In the genomic region with DNA sequence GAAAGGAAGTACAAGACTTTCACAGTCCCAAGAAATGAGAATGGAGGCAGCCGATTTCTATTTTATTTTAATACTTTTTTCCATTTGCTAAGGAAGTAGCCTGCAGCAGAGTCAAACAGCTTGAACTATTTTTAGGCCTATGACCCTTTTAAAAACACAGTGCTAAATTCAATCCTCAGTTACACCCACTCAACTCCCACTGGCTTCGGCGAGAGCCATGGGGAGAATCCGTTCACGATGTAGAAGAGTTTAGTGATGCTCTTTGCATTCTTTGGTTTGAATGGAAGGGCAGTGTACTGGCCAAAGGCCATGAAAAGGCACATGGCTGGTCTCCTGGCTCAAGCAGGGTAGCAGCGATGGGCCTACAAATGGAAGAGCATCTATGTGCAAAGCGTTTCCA, we compare ENCODE assay signal across 20 cellular contexts.
A peak's percentile ranks its signal among the peaks of the same experiment; 100 is the strongest.
DNase-seq lines count a peak whose midpoint lies in the region; ATAC-seq and TF ChIP-seq lines count a peak whose summit lies in the region.
"Had no signal": no experiment of that assay in that cellular context is flagged by ENCODE, and none has a peak within 500 bp of the region (broad histone marks: within the 10 kb centered on the region; RNA-seq: fewer than 3 reads in every experiment).

No MANE protein-coding gene starts in this region.

- H3K36me3 ChIP-seq in BLaER1 treated with 17β-estradiol and CSF1 and Interleukin-3, amounts not matched to agents 10 nM and 100 nM = no peaks in the 10 kb centered on the region
- H3K36me3 ChIP-seq in left ventricle myocardium inferior (no peaks in the 10 kb centered on the region), rectal smooth muscle tissue (ENCODE audit: control insufficient read depth, insufficient read depth, low read length) (no peaks in the 10 kb centered on the region)
- H3K36me3 ChIP-seq: lower lobe of right lung, neural progenitor cell, uterus, WERI-Rb-1 had no signal

- H3K4me2 ChIP-seq in BLaER1 treated with 17β-estradiol and CSF1 and Interleukin-3, amounts not matched to agents 10 nM and 100 nM = peak overlapping the region in 8 of 11 experiments; percentile 7 to 64 (median 44); a peak in 13 of 22 replicates
- H3K4me2 ChIP-seq: neural progenitor cell had no signal

- H3K9ac ChIP-seq in BLaER1 treated with 17β-estradiol and CSF1 and Interleukin-3, amounts not matched to agents 10 nM and 100 nM = no peak overlapping the region
- H3K9ac ChIP-seq in rectal smooth muscle tissue (ENCODE audit: low read length) = no peak overlapping the region
- H3K9ac ChIP-seq: neural progenitor cell had no signal

- peaks cover 0 to 28% (median 22%) of the 10 kb centered on the region in 10 experiments; a peak in 17 of 20 replicates for H3K4me1 ChIP-seq in BLaER1 treated with 17β-estradiol and CSF1 and Interleukin-3, amounts not matched to agents 10 nM and 100 nM
- H3K4me1 ChIP-seq in left ventricle myocardium inferior = peaks cover 44% of the 10 kb centered on the region
- peaks cover 18% of the 10 kb centered on the region for H3K4me1 ChIP-seq in rectal smooth muscle tissue (ENCODE audit: control insufficient read depth, insufficient read depth, low read length)
- H3K4me1 ChIP-seq: uterus had no signal

- no peak overlapping the region for H3K27ac ChIP-seq in BLaER1 treated with 17β-estradiol and CSF1 and Interleukin-3, amounts not matched to agents 10 nM and 100 nM
- H3K27ac ChIP-seq in left ventricle myocardium inferior (replicated peaks) (peak overlapping the region; percentile 42), rectal smooth muscle tissue (ENCODE audit: low read depth, low read length) (peak overlapping the region; percentile 71)
- H3K27ac ChIP-seq: lower lobe of right lung, neural progenitor cell, WERI-Rb-1 had no signal

- H3K27ac Mint-ChIP-seq in activated T-helper 2 cell treated with anti-CD3 and anti-CD28 coated beads, Interferon-gamma antibody, Interleukin-2, Interleukin-4, amounts not matched to agents 10 μg/mL and 5 μg/mL and 100 μg/mL, durations not matched to agents 14 hours and 24 hours and 36 hours = peak overlapping the region; percentile 16
- H3K27ac Mint-ChIP-seq: activated naive CD4-positive, alpha-beta T cell treated with anti-CD3 and anti-CD28 coated beads for 36 hours; neural progenitor cell had no signal

- peaks cover 16% of the 10 kb centered on the region for H3K36me3 Mint-ChIP-seq in activated T-helper 2 cell treated with anti-CD3 and anti-CD28 coated beads, Interferon-gamma antibody, Interleukin-2, Interleukin-4, amounts not matched to agents 10 μg/mL and 5 μg/mL and 100 μg/mL, durations not matched to agents 14 hours and 24 hours and 36 hours (ENCODE audit: low read depth)

- H3K9me3 Mint-ChIP-seq in activated T-helper 2 cell treated with anti-CD3 and anti-CD28 coated beads, Interferon-gamma antibody, Interleukin-2, Interleukin-4, amounts not matched to agents 10 μg/mL and 5 μg/mL and 100 μg/mL, durations not matched to agents 14 hours and 24 hours and 36 hours = no peaks in the 10 kb centered on the region
- H3K9me3 Mint-ChIP-seq: activated naive CD4-positive, alpha-beta T cell treated with anti-CD3 and anti-CD28 coated beads for 36 hours; IgD-negative memory B cell; neural progenitor cell had no signal

- peaks cover 16% of the 10 kb centered on the region for H3K4me1 Mint-ChIP-seq in activated T-helper 2 cell treated with anti-CD3 and anti-CD28 coated beads, Interferon-gamma antibody, Interleukin-2, Interleukin-4, amounts not matched to agents 10 μg/mL and 5 μg/mL and 100 μg/mL, durations not matched to agents 14 hours and 24 hours and 36 hours (ENCODE audit: low read depth)

- H3K27me3 ChIP-seq in BLaER1 treated with 17β-estradiol and CSF1 and Interleukin-3, amounts not matched to agents 10 nM and 100 nM = no peaks in the 10 kb centered on the region
- H3K27me3 ChIP-seq in left ventricle myocardium inferior (ENCODE audit: low read depth) = no peaks in the 10 kb centered on the region
- no peaks in the 10 kb centered on the region for H3K27me3 ChIP-seq in rectal smooth muscle tissue (ENCODE audit: control insufficient read depth, insufficient read depth, low read length)
- H3K27me3 ChIP-seq: neural progenitor cell, uterus had no signal

- ATAC-seq in GM21786 (IDR thresholded peaks at IDR 0.05; ENCODE audit: unreplicated experiment) = no peak
- ATAC-seq: HCT116, lower lobe of right lung had no signal

- no peak for TF ChIP-seq CTCF in left ventricle myocardium inferior (IDR thresholded peaks at IDR 0.05; ENCODE audit: borderline replicate concordance)

- H3K4me3 Mint-ChIP-seq in activated T-helper 2 cell treated with anti-CD3 and anti-CD28 coated beads, Interferon-gamma antibody, Interleukin-2, Interleukin-4, amounts not matched to agents 10 μg/mL and 5 μg/mL and 100 μg/mL, durations not matched to agents 14 hours and 24 hours and 36 hours (ENCODE audit: low read depth) = no peak overlapping the region
- H3K4me3 Mint-ChIP-seq: activated naive CD4-positive, alpha-beta T cell treated with anti-CD3 and anti-CD28 coated beads for 36 hours; neural progenitor cell had no signal

- intact Hi-C loops in activated T-helper 2 cell treated with anti-CD3 and anti-CD28 coated beads, Interferon-gamma antibody, Interleukin-2, Interleukin-4, amounts not matched to agents 10 μg/mL and 5 μg/mL and 100 μg/mL, durations not matched to agents 14 hours and 24 hours and 36 hours (cut with micrococcal nuclease) = no loop called here
- intact Hi-C loops in left ventricle myocardium inferior (cut with micrococcal nuclease) = no loop called here

- no peak overlapping the region for H3K4me3 ChIP-seq in BLaER1 treated with 17β-estradiol and CSF1 and Interleukin-3, amounts not matched to agents 10 nM and 100 nM
- no peak overlapping the region for H3K4me3 ChIP-seq in left ventricle myocardium inferior
- no peak overlapping the region for H3K4me3 ChIP-seq in rectal smooth muscle tissue (ENCODE audit: low read length)
- H3K4me3 ChIP-seq: lower lobe of right lung, neural progenitor cell, uterus had no signal

- H3K9me3 ChIP-seq in BLaER1 treated with 17β-estradiol and CSF1 and Interleukin-3, amounts not matched to agents 10 nM and 100 nM (replicated peaks in 1 of 11) = peaks cover 0 to 10% (median 5%) of the 10 kb centered on the region in 11 experiments; a peak in 5 of 22 replicates
- no peaks in the 10 kb centered on the region for H3K9me3 ChIP-seq in left ventricle myocardium inferior (replicated peaks)
- H3K9me3 ChIP-seq: lower lobe of right lung, uterus had no signal

- no peaks in the 10 kb centered on the region for H3K27me3 Mint-ChIP-seq in activated T-helper 2 cell treated with anti-CD3 and anti-CD28 coated beads, Interferon-gamma antibody, Interleukin-2, Interleukin-4, amounts not matched to agents 10 μg/mL and 5 μg/mL and 100 μg/mL, durations not matched to agents 14 hours and 24 hours and 36 hours (ENCODE audit: low read depth)

- DNase-seq in activated T-helper 2 cell treated with anti-CD3 and anti-CD28 coated beads, Interferon-gamma antibody, Interleukin-2, Interleukin-4, amounts not matched to agents 10 μg/mL and 5 μg/mL and 100 μg/mL, durations not matched to agents 14 hours and 24 hours and 36 hours (ENCODE audit: low spot score) = no peak
- DNase-seq in left ventricle myocardium inferior (no peak), hypothalamus (lab: John Stamatoyannopoulos, UW) (no peak), amniotic stem cell (lab: John Stamatoyannopoulos, UW) (no peak), NCI-H1417 (lab: John Stamatoyannopoulos, UW) (no peak)
- DNase-seq: activated naive CD4-positive, alpha-beta T cell treated with anti-CD3 and anti-CD28 coated beads for 36 hours; central memory CD4-positive, alpha-beta T cell; foreskin fibroblast; lower lobe of right lung; NCI-H1048; NCI-H2107; NCI-H774; uterus; WERI-Rb-1 had no signal

- H4K20me1 ChIP-seq in BLaER1 treated with 17β-estradiol and CSF1 and Interleukin-3, amounts not matched to agents 10 nM and 100 nM = no peaks in the 10 kb centered on the region

Comparison
In these comparisons a context has a peak if more than half of its experiments do, and no peak if none do; other contexts are left out.
1. H3K27ac ChIP-seq: peak in left ventricle myocardium inferior (single experiment) and rectal smooth muscle tissue (single experiment); none in BLaER1 treated with 17β-estradiol and CSF1 and Interleukin-3, amounts not matched to agents 10 nM and 100 nM (0 of 11).